ENCODE assay signal across 2 cellular contexts in the genomic region with DNA sequence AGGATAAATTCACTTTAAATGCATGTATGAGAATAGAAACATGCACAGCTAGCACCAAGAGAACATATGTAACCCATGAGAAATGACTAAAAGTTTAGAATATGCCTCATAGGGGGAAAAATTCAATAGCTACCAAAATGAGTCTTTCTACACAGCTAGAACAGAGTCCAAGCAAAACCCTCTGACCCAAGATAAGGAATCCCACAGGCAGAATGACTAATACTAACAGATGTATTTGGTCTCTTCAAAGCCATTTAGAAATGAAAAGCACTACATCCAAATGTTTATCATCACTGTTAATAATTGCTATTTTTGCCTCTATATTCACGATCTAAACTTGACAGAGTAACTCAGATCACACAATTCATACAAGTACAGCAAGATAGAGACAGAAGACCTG.
TF ChIP-seq lines count a peak whose summit lies in the region.

No MANE protein-coding gene starts in this region.

TF ChIP-seq in endothelial cell of umbilical vein, 7 proteins besides CTCF, POLR2A, EP300 and RAD21 (continued from another document):
- TF ChIP-seq POLR2AphosphoS5 (IDR thresholded peaks at IDR 0.05; ENCODE audit: insufficient read depth, low read depth, low read length): peak; percentile 22
- TF ChIP-seq FOS (IDR thresholded peaks at IDR 0.05; ENCODE audit: borderline replicate concordance, insufficient read depth, low read length): peak; percentile 62
- no peak for TF ChIP-seq JUN (IDR thresholded peaks at IDR 0.05; ENCODE audit: borderline replicate concordance, insufficient read depth, insufficient read length, low read depth)
- no peak for TF ChIP-seq EZH2 (IDR thresholded peaks at IDR 0.05; ENCODE audit: borderline replicate concordance, low read depth, low read length, severe bottlenecking)
- no peak for TF ChIP-seq MYC (IDR thresholded peaks at IDR 0.05; ENCODE audit: low read depth, low read length)
- peak; percentile 57 for TF ChIP-seq GATA2 (IDR thresholded peaks at IDR 0.05; ENCODE audit: insufficient read depth, insufficient read length, low read depth, low read length)
TF ChIP-seq in endothelial cell of umbilical vein: peak in this region for 3.

TF ChIP-seq in WTC11, 78 proteins besides CTCF, POLR2A, EP300 and RAD21 (continued from another document):
- TF ChIP-seq, protein P1, sequence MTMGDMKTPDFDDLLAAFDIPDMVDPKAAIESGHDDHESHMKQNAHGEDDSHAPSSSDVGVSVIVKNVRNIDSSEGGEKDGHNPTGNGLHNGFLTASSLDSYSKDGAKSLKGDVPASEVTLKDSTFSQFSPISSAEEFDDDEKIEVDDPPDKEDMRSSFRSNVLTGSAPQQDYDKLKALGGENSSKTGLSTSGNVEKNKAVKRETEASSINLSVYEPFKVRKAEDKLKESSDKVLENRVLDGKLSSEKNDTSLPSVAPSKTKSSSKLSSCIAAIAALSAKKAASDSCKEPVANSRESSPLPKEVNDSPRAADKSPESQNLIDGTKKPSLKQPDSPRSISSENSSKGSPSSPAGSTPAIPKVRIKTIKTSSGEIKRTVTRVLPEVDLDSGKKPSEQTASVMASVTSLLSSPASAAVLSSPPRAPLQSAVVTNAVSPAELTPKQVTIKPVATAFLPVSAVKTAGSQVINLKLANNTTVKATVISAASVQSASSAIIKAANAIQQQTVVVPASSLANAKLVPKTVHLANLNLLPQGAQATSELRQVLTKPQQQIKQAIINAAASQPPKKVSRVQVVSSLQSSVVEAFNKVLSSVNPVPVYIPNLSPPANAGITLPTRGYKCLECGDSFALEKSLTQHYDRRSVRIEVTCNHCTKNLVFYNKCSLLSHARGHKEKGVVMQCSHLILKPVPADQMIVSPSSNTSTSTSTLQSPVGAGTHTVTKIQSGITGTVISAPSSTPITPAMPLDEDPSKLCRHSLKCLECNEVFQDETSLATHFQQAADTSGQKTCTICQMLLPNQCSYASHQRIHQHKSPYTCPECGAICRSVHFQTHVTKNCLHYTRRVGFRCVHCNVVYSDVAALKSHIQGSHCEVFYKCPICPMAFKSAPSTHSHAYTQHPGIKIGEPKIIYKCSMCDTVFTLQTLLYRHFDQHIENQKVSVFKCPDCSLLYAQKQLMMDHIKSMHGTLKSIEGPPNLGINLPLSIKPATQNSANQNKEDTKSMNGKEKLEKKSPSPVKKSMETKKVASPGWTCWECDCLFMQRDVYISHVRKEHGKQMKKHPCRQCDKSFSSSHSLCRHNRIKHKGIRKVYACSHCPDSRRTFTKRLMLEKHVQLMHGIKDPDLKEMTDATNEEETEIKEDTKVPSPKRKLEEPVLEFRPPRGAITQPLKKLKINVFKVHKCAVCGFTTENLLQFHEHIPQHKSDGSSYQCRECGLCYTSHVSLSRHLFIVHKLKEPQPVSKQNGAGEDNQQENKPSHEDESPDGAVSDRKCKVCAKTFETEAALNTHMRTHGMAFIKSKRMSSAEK (CRISPR knock-in tag; IDR thresholded peaks at IDR 0.05; ENCODE audit: borderline replicate concordance): no peak
- TF ChIP-seq, protein P2, sequence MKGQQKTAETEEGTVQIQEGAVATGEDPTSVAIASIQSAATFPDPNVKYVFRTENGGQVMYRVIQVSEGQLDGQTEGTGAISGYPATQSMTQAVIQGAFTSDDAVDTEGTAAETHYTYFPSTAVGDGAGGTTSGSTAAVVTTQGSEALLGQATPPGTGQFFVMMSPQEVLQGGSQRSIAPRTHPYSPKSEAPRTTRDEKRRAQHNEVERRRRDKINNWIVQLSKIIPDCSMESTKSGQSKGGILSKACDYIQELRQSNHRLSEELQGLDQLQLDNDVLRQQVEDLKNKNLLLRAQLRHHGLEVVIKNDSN (CRISPR knock-in tag; IDR thresholded peaks at IDR 0.05): no peak
- TF ChIP-seq, protein P3, sequence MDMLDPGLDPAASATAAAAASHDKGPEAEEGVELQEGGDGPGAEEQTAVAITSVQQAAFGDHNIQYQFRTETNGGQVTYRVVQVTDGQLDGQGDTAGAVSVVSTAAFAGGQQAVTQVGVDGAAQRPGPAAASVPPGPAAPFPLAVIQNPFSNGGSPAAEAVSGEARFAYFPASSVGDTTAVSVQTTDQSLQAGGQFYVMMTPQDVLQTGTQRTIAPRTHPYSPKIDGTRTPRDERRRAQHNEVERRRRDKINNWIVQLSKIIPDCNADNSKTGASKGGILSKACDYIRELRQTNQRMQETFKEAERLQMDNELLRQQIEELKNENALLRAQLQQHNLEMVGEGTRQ (CRISPR knock-in tag; IDR thresholded peaks at IDR 0.05): no peak
- TF ChIP-seq, protein P4, sequence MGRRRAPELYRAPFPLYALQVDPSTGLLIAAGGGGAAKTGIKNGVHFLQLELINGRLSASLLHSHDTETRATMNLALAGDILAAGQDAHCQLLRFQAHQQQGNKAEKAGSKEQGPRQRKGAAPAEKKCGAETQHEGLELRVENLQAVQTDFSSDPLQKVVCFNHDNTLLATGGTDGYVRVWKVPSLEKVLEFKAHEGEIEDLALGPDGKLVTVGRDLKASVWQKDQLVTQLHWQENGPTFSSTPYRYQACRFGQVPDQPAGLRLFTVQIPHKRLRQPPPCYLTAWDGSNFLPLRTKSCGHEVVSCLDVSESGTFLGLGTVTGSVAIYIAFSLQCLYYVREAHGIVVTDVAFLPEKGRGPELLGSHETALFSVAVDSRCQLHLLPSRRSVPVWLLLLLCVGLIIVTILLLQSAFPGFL (CRISPR knock-in tag; IDR thresholded peaks at IDR 0.05; ENCODE audit: borderline replicate concordance): no peak
- TF ChIP-seq NR2C2 (CRISPR knock-in tag; IDR thresholded peaks at IDR 0.05) (no peak), ATF1 (CRISPR knock-in tag; IDR thresholded peaks at IDR 0.05) (no peak), NFYB (CRISPR knock-in tag; conservative IDR thresholded peaks at IDR 0.05; ENCODE audit: low read depth) (no peak), CREB1 (CRISPR knock-in tag; IDR thresholded peaks at IDR 0.05) (no peak), ESRRA (CRISPR knock-in tag; IDR thresholded peaks at IDR 0.05; ENCODE audit: borderline replicate concordance) (no peak), IRF2 (CRISPR knock-in tag; IDR thresholded peaks at IDR 0.05; ENCODE audit: borderline replicate concordance, low read depth) (no peak), SOX15 (CRISPR knock-in tag; IDR thresholded peaks at IDR 0.05) (no peak)
- TF ChIP-seq, protein P5, sequence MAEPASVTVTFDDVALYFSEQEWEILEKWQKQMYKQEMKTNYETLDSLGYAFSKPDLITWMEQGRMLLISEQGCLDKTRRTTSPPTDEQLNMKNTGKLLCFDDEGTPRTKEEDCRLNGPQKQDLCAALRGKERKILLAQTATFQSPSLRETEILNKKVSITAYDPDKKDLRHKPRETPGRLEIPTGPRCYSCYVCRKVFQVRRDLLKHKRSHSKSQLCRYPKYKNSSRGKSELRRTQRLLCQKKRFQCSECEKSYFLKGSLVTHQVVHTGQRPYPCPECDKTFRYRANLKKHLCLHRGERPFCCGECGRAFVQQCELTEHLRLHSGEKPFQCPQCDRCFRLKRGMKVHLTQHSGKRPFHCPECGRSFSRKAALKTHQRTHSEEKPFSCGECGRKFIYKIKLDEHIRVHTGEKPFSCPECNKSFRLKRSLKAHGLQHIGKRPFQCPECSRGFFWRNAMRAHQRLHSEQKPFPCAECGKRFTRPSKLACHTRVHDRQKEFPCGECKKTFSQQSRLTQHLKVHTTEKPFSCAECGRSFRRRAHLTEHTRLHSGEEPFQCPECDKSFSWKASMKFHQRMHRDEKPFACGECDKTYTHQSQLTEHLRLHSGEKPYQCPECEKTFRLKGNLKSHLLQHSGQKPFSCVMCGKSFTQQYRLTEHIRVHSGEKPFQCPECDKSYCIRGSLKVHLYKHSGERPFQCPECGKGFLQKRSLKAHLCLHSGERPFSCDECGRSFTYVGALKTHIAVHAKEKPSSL (CRISPR knock-in tag; conservative IDR thresholded peaks at IDR 0.05): no peak
- TF ChIP-seq, protein P6, sequence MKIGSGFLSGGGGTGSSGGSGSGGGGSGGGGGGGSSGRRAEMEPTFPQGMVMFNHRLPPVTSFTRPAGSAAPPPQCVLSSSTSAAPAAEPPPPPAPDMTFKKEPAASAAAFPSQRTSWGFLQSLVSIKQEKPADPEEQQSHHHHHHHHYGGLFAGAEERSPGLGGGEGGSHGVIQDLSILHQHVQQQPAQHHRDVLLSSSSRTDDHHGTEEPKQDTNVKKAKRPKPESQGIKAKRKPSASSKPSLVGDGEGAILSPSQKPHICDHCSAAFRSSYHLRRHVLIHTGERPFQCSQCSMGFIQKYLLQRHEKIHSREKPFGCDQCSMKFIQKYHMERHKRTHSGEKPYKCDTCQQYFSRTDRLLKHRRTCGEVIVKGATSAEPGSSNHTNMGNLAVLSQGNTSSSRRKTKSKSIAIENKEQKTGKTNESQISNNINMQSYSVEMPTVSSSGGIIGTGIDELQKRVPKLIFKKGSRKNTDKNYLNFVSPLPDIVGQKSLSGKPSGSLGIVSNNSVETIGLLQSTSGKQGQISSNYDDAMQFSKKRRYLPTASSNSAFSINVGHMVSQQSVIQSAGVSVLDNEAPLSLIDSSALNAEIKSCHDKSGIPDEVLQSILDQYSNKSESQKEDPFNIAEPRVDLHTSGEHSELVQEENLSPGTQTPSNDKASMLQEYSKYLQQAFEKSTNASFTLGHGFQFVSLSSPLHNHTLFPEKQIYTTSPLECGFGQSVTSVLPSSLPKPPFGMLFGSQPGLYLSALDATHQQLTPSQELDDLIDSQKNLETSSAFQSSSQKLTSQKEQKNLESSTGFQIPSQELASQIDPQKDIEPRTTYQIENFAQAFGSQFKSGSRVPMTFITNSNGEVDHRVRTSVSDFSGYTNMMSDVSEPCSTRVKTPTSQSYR (CRISPR knock-in tag; IDR thresholded peaks at IDR 0.05): no peak
- TF ChIP-seq, protein P7, sequence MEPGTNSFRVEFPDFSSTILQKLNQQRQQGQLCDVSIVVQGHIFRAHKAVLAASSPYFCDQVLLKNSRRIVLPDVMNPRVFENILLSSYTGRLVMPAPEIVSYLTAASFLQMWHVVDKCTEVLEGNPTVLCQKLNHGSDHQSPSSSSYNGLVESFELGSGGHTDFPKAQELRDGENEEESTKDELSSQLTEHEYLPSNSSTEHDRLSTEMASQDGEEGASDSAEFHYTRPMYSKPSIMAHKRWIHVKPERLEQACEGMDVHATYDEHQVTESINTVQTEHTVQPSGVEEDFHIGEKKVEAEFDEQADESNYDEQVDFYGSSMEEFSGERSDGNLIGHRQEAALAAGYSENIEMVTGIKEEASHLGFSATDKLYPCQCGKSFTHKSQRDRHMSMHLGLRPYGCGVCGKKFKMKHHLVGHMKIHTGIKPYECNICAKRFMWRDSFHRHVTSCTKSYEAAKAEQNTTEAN (CRISPR knock-in tag; IDR thresholded peaks at IDR 0.05): no peak
- TF ChIP-seq, protein P8, sequence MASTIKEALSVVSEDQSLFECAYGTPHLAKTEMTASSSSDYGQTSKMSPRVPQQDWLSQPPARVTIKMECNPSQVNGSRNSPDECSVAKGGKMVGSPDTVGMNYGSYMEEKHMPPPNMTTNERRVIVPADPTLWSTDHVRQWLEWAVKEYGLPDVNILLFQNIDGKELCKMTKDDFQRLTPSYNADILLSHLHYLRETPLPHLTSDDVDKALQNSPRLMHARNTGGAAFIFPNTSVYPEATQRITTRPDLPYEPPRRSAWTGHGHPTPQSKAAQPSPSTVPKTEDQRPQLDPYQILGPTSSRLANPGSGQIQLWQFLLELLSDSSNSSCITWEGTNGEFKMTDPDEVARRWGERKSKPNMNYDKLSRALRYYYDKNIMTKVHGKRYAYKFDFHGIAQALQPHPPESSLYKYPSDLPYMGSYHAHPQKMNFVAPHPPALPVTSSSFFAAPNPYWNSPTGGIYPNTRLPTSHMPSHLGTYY (CRISPR knock-in tag; IDR thresholded peaks at IDR 0.05): no peak
- TF ChIP-seq, protein P9, sequence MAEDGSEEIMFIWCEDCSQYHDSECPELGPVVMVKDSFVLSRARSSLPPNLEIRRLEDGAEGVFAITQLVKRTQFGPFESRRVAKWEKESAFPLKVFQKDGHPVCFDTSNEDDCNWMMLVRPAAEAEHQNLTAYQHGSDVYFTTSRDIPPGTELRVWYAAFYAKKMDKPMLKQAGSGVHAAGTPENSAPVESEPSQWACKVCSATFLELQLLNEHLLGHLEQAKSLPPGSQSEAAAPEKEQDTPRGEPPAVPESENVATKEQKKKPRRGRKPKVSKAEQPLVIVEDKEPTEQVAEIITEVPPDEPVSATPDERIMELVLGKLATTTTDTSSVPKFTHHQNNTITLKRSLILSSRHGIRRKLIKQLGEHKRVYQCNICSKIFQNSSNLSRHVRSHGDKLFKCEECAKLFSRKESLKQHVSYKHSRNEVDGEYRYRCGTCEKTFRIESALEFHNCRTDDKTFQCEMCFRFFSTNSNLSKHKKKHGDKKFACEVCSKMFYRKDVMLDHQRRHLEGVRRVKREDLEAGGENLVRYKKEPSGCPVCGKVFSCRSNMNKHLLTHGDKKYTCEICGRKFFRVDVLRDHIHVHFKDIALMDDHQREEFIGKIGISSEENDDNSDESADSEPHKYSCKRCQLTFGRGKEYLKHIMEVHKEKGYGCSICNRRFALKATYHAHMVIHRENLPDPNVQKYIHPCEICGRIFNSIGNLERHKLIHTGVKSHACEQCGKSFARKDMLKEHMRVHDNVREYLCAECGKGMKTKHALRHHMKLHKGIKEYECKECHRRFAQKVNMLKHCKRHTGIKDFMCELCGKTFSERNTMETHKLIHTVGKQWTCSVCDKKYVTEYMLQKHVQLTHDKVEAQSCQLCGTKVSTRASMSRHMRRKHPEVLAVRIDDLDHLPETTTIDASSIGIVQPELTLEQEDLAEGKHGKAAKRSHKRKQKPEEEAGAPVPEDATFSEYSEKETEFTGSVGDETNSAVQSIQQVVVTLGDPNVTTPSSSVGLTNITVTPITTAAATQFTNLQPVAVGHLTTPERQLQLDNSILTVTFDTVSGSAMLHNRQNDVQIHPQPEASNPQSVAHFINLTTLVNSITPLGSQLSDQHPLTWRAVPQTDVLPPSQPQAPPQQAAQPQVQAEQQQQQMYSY (CRISPR knock-in tag; IDR thresholded peaks at IDR 0.05): no peak
- TF ChIP-seq, protein P10, sequence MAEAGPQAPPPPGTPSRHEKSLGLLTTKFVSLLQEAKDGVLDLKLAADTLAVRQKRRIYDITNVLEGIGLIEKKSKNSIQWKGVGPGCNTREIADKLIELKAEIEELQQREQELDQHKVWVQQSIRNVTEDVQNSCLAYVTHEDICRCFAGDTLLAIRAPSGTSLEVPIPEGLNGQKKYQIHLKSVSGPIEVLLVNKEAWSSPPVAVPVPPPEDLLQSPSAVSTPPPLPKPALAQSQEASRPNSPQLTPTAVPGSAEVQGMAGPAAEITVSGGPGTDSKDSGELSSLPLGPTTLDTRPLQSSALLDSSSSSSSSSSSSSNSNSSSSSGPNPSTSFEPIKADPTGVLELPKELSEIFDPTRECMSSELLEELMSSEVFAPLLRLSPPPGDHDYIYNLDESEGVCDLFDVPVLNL (CRISPR knock-in tag; IDR thresholded peaks at IDR 0.05; ENCODE audit: borderline replicate concordance, low read depth): no peak
- TF ChIP-seq, protein P11, sequence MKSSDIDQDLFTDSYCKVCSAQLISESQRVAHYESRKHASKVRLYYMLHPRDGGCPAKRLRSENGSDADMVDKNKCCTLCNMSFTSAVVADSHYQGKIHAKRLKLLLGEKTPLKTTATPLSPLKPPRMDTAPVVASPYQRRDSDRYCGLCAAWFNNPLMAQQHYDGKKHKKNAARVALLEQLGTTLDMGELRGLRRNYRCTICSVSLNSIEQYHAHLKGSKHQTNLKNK (CRISPR knock-in tag; IDR thresholded peaks at IDR 0.05): no peak
